In genomic region chr7:36736827-36737211, GRCh38 we compare ENCODE assay signal across 10 cellular contexts. TPM values are rescaled to one million over a fixed set of nuclear protein-coding genes. Genes with fewer than 3 reads are reported as not detected.
DNase-seq lines count a peak whose midpoint lies in the region; ATAC-seq and TF ChIP-seq lines count a peak whose summit lies in the region.
"Had no signal": no experiment of that assay in that cellular context is flagged by ENCODE, and none has a peak within 500 bp of the region (broad histone marks: within the 10 kb centered on the region; RNA-seq: fewer than 3 reads in every experiment).

No MANE protein-coding gene starts in this region.

- no peak overlapping the region for H3K14ac ChIP-seq in H9 (ENCODE audit: insufficient read depth, low read length)

- H3K9me3 ChIP-seq in naive thymus-derived CD4-positive, alpha-beta T cell (ENCODE audit: control insufficient read depth in 2 of 3, low read length in 3 of 3) = no peaks in the 10 kb centered on the region
- H3K9me3 ChIP-seq in H9 (ENCODE audit: control insufficient read depth, low read depth, low read length) (no peaks in the 10 kb centered on the region), hepatocyte (ENCODE audit: low read depth) (no peaks in the 10 kb centered on the region)

- intact Hi-C loops in naive thymus-derived CD4-positive, alpha-beta T cell (cut with micrococcal nuclease) = loop anchor here in 1 of 2 donors (1.0 kb wide), 1 partner anchor 13 kb away; the partner anchor contains the start of gene AOAH

- POLR2A ChIA-PET in naive thymus-derived CD4-positive, alpha-beta T cell (lab: Charles Lee) = interaction anchor here (0.7 kb wide), 1 partner anchor 14 kb away, joined by 3 read pairs; no protein-coding TSS in a partner anchor

- H3K36me3 ChIP-seq in naive thymus-derived CD4-positive, alpha-beta T cell (ENCODE audit: control insufficient read depth in 2 of 3, insufficient read depth in 3 of 3, low read length in 3 of 3) = no peaks in the 10 kb centered on the region
- H3K36me3 ChIP-seq in hepatocyte (replicated peaks; ENCODE audit: insufficient read depth, low read depth) = no peaks in the 10 kb centered on the region

- H4K20me1 ChIP-seq in H9 (ENCODE audit: control insufficient read depth, insufficient read depth, insufficient read length) (no peaks in the 10 kb centered on the region), hepatocyte (ENCODE audit: insufficient read depth, poor library complexity, severe bottlenecking) (no peaks in the 10 kb centered on the region)

- ATAC-seq in GM18870 (IDR thresholded peaks at IDR 0.05; ENCODE audit: unreplicated experiment) = peak; percentile 97
- peak; percentile 96 for ATAC-seq in HG02642 (IDR thresholded peaks at IDR 0.05; ENCODE audit: poor library complexity, unreplicated experiment)
- peak; percentile 87 for ATAC-seq in naive thymus-derived CD4-positive, alpha-beta T cell

- no peak overlapping the region for H3K18ac ChIP-seq in H9 (ENCODE audit: insufficient read length, low read depth, low read length)

- no peak overlapping the region for H2BK15ac ChIP-seq in H9 (ENCODE audit: low read depth, low read length)

- no peaks in the 10 kb centered on the region for H3K23me2 ChIP-seq in H9 (ENCODE audit: insufficient read length, low read depth, low read length, poor library complexity, severe bottlenecking)

- no peak overlapping the region for H3K27ac ChIP-seq in naive thymus-derived CD4-positive, alpha-beta T cell (ENCODE audit: low read depth, low read length)
- no peak overlapping the region for H3K27ac ChIP-seq in H9 (ENCODE audit: insufficient read length, low read depth, low read length)
- no peak overlapping the region for H3K27ac ChIP-seq in hepatocyte

- no peak overlapping the region for H2BK12ac ChIP-seq in H9 (ENCODE audit: insufficient read length, low read depth, low read length)

- no peak overlapping the region for H3K9ac ChIP-seq in H9 (ENCODE audit: extremely low read depth, insufficient read length, low read length)

- H3K56ac ChIP-seq in H9 (ENCODE audit: insufficient read length, low read depth, low read length) = no peak overlapping the region

- H2BK120ac ChIP-seq in H9 (ENCODE audit: low read depth, low read length, poor library complexity, severe bottlenecking) = no peak overlapping the region

- H2AK5ac ChIP-seq in H9 (ENCODE audit: insufficient read length, low read length) = no peak overlapping the region

- no peaks in the 10 kb centered on the region for H3K27me3 ChIP-seq in naive thymus-derived CD4-positive, alpha-beta T cell (ENCODE audit: control insufficient read depth in 2 of 2, insufficient read depth in 2 of 2, low read length in 2 of 2)
- H3K27me3 ChIP-seq in H9 (ENCODE audit: insufficient read depth, low read length) (no peaks in the 10 kb centered on the region), hepatocyte (no peaks in the 10 kb centered on the region)

- H3T11ph ChIP-seq in H9 (ENCODE audit: low read length) = no peak overlapping the region

- no CpG with 5 or more reads among the region's 7 CpGs for WGBS in H9 (ENCODE audit: extremely low coverage, insufficient read length, low lambda C conversion rate)
- WGBS in hepatocyte (ENCODE audit: low lambda C conversion rate, missing lambda C conversion rate) = 78% methylated on average over 7 of the region's 7 CpGs

- no peak overlapping the region for H2AFZ ChIP-seq in H9 (ENCODE audit: low read length)
- H2AFZ ChIP-seq in hepatocyte = no peak overlapping the region

- H3K4me2 ChIP-seq in H9 (ENCODE audit: insufficient read depth, insufficient read length, low read length) (no peak overlapping the region), hepatocyte (no peak overlapping the region)

- no peak overlapping the region for H4K8ac ChIP-seq in H9 (replicated peaks; ENCODE audit: insufficient read length, low read depth, low read length)

- peak overlapping the region in 9 of 10 donors; percentile 51 to 74 (median 62) for H3K4me3 Mint-ChIP-seq in naive thymus-derived CD4-positive, alpha-beta T cell
- no peak overlapping the region for H3K4me3 Mint-ChIP-seq in H9

- TF ChIP-seq CTCF in H9 (conservative IDR thresholded peaks at IDR 0.05) (no peak), hepatocyte (IDR thresholded peaks at IDR 0.05; ENCODE audit: poor library complexity) (no peak)

- H3K4me1 Mint-ChIP-seq in naive thymus-derived CD4-positive, alpha-beta T cell = peaks cover 19 to 47% (median 34%) of the 10 kb centered on the region in 7 donors
- peaks cover 6 to 13% of the 10 kb centered on the region in 2 experiments; a peak in 3 of 4 replicates for H3K4me1 Mint-ChIP-seq in H9

- H4K5ac ChIP-seq in H9 (ENCODE audit: insufficient read length, low read depth, low read length) = no peak overlapping the region

- no peak overlapping the region for H3K4ac ChIP-seq in H9 (ENCODE audit: low read depth, low read length)

- H3K9me3 Mint-ChIP-seq in naive thymus-derived CD4-positive, alpha-beta T cell = peaks cover 1 to 15% (median 4%) of the 10 kb centered on the region in 11 donors
- H3K9me3 Mint-ChIP-seq in H9 = no peaks in the 10 kb centered on the region; a peak in 1 of 5 replicates

- H3K23ac ChIP-seq in H9 (ENCODE audit: insufficient read length, low read depth, low read length) = no peak overlapping the region

- no peak overlapping the region for H2BK20ac ChIP-seq in H9 (ENCODE audit: low read depth, low read length, poor library complexity, severe bottlenecking)

- no peaks in the 10 kb centered on the region for H3K9me2 ChIP-seq in hepatocyte (replicated peaks; ENCODE audit: insufficient read depth)

- peak; percentile 94 for DNase-seq in NOMO-1 treated with dmso at 0.1 percent for 144 hours (lab: John Stamatoyannopoulos, UW; ENCODE audit: unreplicated experiment)
- peak in 2 of 9 donors; percentile 11 to 21 for DNase-seq in naive thymus-derived CD4-positive, alpha-beta T cell
- DNase-seq in H9 = no peak
- no peak for DNase-seq in NCI-H1092 treated with DMSO at 0.1 percent for 48 hours (lab: John Stamatoyannopoulos, UW)
- DNase-seq in hepatocyte (ENCODE audit: low spot score) = no peak
- no peak for DNase-seq in stimulated activated CD4-positive, alpha-beta T cell treated with anti-CD3 and anti-CD28 coated beads, Interleukin-2, amount 100 ng/mL, for 48 hours
- DNase-seq: activated gamma-delta T cell treated with Interleukin-2 at 50 U/mL for 16 hours; stimulated activated naive CD4-positive, alpha-beta T cell treated with Interleukin-2 at 50 U/mL for 16 hours had no signal

- no peaks in the 10 kb centered on the region for H3K79me1 ChIP-seq in H9 (ENCODE audit: insufficient read depth, low read depth, low read length, poor library complexity, severe bottlenecking)

- no peaks in the 10 kb centered on the region for H3K27me3 Mint-ChIP-seq in naive thymus-derived CD4-positive, alpha-beta T cell
- H3K27me3 Mint-ChIP-seq in H9 (ENCODE audit: low read depth) = no peaks in the 10 kb centered on the region

- CTCF ChIA-PET in naive thymus-derived CD4-positive, alpha-beta T cell (lab: Charles Lee) = interaction anchor here (1.0 kb wide), 1 partner anchor 10 kb away, joined by 3 read pairs; no protein-coding TSS in a partner anchor

- H3K79me2 ChIP-seq in H9 (ENCODE audit: insufficient read depth, low read length) (no peaks in the 10 kb centered on the region), hepatocyte (no peaks in the 10 kb centered on the region)

- peaks cover 0 to 24% (median 7%) of the 10 kb centered on the region in 5 donors for H3K36me3 Mint-ChIP-seq in naive thymus-derived CD4-positive, alpha-beta T cell
- 0 out of 7 replicates have a peak, but pooled peaks cover 0 to 3% (median 0%) of the 10 kb centered on the region in 3 experiments for H3K36me3 Mint-ChIP-seq in H9 (ENCODE audit: insufficient read depth in 1 of 3, low read depth in 3 of 3)

- H4K91ac ChIP-seq in H9 (ENCODE audit: insufficient read length, low read depth, low read length) = no peak overlapping the region

- H3K4me3 ChIP-seq in naive thymus-derived CD4-positive, alpha-beta T cell (ENCODE audit: low read length) = peak overlapping the region; percentile 19
- H3K4me3 ChIP-seq in hepatocyte = no peak overlapping the region

- peak overlapping the region; percentile 34 to 98 (median 86) for H3K27ac Mint-ChIP-seq in naive thymus-derived CD4-positive, alpha-beta T cell
- H3K27ac Mint-ChIP-seq in H9 = no peak overlapping the region; a peak in 1 of 7 replicates

- H3K4me1 ChIP-seq in naive thymus-derived CD4-positive, alpha-beta T cell (ENCODE audit: control insufficient read depth in 2 of 2, insufficient read depth in 2 of 2, low read length in 2 of 2) = peaks cover 13 to 24% of the 10 kb centered on the region in 2 donors
- H3K4me1 ChIP-seq in H9 (ENCODE audit: insufficient read depth, low read length) = peaks cover 8% of the 10 kb centered on the region; the same call in 1 of the 2 replicates
- H3K4me1 ChIP-seq in hepatocyte (ENCODE audit: insufficient read depth) = no peaks in the 10 kb centered on the region

- H2BK5ac ChIP-seq in H9 (ENCODE audit: insufficient read length, low read length) = no peak overlapping the region

RNA-seq across cellular contexts. Expression of gene AOAH, which starts 12.5 kb away (rescaled TPM):
- total RNA-seq in naive thymus-derived CD4-positive, alpha-beta T cell = 100 to 1,000 TPM in 1 of 5 experiments, 10 to 100 TPM in 2, 1 to 10 TPM in 2; 6.3 to 127 (median 22.1) TPM
- 10 to 100 TPM; 13.9 to 15.5 TPM for polyA plus RNA-seq in naive thymus-derived CD4-positive, alpha-beta T cell
- total RNA-seq in H9 (2021) (0.39 TPM in 1 of 2 replicates, not detected in the other), hepatocyte (2.4 and 5.4 TPM in 2 replicates)
- polyA plus RNA-seq in hepatocyte = 3.9 and 4.8 TPM in 2 replicates

Comparison
In these comparisons a context has a peak if more than half of its experiments do, and no peak if none do; other contexts are left out.
1. H3K27ac Mint-ChIP-seq: peak in naive thymus-derived CD4-positive, alpha-beta T cell (9 of 9); none in H9 (0 of 3).
2. H3K4me3 Mint-ChIP-seq: peak in naive thymus-derived CD4-positive, alpha-beta T cell (9 of 10); none in H9 (0 of 2).
3. Peak in every context shown above with its lines, with median percentiles within 50 percentile points of each other: ATAC-seq.